Comparison of ENCODE assay signal across 20 cellular contexts in genomic region chr4:8275511-8275910, GRCh38. TPM values are rescaled to one million over a fixed set of nuclear protein-coding genes. Genes with fewer than 3 reads are reported as not detected.
DNase-seq lines count a peak whose midpoint lies in the region; TF ChIP-seq lines count a peak whose summit lies in the region.
"Had no signal": no experiment of that assay in that cellular context is flagged by ENCODE, and none has a peak within 500 bp of the region (broad histone marks: within the 10 kb centered on the region; RNA-seq: fewer than 3 reads in every experiment).

No MANE protein-coding gene starts in this region.

- no peak overlapping the region for H3K14ac ChIP-seq in mesenchymal stem cell (ENCODE audit: low read length in 2 of 2)

- peak overlapping the region in 1 of 2 experiments; percentile 50 for H3K4ac ChIP-seq in mesenchymal stem cell (ENCODE audit: low read depth in 1 of 2, low read length in 2 of 2)

- no peak overlapping the region for H2BK5ac ChIP-seq in mesenchymal stem cell (ENCODE audit: low read depth, low read length, poor library complexity, severe bottlenecking)

- no peaks in the 10 kb centered on the region for H3K36me3 ChIP-seq in HEK293 (ENCODE audit: control insufficient read depth in 2 of 2, insufficient read depth in 1 of 2, low read length in 2 of 2)
- no peaks in the 10 kb centered on the region for H3K36me3 ChIP-seq in mesenchymal stem cell (ENCODE audit: control insufficient read depth in 1 of 2, insufficient read depth in 2 of 2, low read depth in 1 of 2, low read length in 2 of 2)
- H3K36me3 ChIP-seq in skeletal muscle satellite cell (ENCODE audit: insufficient read depth, low read length) = no peaks in the 10 kb centered on the region
- H3K36me3 ChIP-seq: WERI-Rb-1 had no signal

- WGBS in mesenchymal stem cell = 92% methylated on average over 4 of the region's 4 CpGs

- H3K18ac ChIP-seq in mesenchymal stem cell (ENCODE audit: low read depth in 1 of 2, low read length in 2 of 2) = peak overlapping the region; percentile 46 to 97

- CTCF ChIA-PET in HEK293 (lab: Yijun Ruan, JAX) = no interaction called here

- no peaks in the 10 kb centered on the region for H3K79me1 ChIP-seq in mesenchymal stem cell (replicated peaks; ENCODE audit: low read length, poor library complexity, severe bottlenecking)

- no peaks in the 10 kb centered on the region for H3K9me3 ChIP-seq in HEK293 (ENCODE audit: control insufficient read depth, insufficient read depth, low read depth, low read length)
- no peaks in the 10 kb centered on the region for H3K9me3 ChIP-seq in mesenchymal stem cell (ENCODE audit: control insufficient read depth, low read length)
- H3K9me3 ChIP-seq in skeletal muscle satellite cell (replicated peaks; ENCODE audit: low read length) = no peaks in the 10 kb centered on the region

- peak overlapping the region; percentile 51 for H3K9ac ChIP-seq in mesenchymal stem cell (ENCODE audit: low read length)
- H3K9ac ChIP-seq in skeletal muscle satellite cell (ENCODE audit: low read depth, low read length) = peak overlapping the region; percentile 26

- peaks cover 5 to 15% of the 10 kb centered on the region in 2 experiments for H3K27me3 ChIP-seq in mesenchymal stem cell (ENCODE audit: control insufficient read depth in 1 of 2, insufficient read depth in 1 of 2, low read length in 2 of 2)
- peaks cover 10% of the 10 kb centered on the region for H3K27me3 ChIP-seq in skeletal muscle satellite cell (ENCODE audit: control insufficient read depth, insufficient read depth, low read length)

- H3K27ac ChIP-seq in HEK293 (ENCODE audit: extremely low read depth, low read depth, low read length) (no peak overlapping the region), caudate nucleus (ENCODE audit: low read depth, low read length) (peak overlapping the region; percentile 13), mesenchymal stem cell (ENCODE audit: low read length, poor library complexity, severe bottlenecking) (no peak overlapping the region)

- H4K91ac ChIP-seq in mesenchymal stem cell (ENCODE audit: low read length) = peak overlapping the region; percentile 77

- H2AFZ ChIP-seq in mesenchymal stem cell (ENCODE audit: low read depth, low read length) = no peak overlapping the region

- H2BK12ac ChIP-seq in mesenchymal stem cell (ENCODE audit: low read length in 2 of 2) = peak overlapping the region; percentile 4 to 81

- H2BK15ac ChIP-seq in mesenchymal stem cell (ENCODE audit: low read depth, poor library complexity, severe bottlenecking) = peak overlapping the region; percentile 55

- H2AK5ac ChIP-seq in mesenchymal stem cell (ENCODE audit: low read length, severe bottlenecking) = no peak overlapping the region

- no peak overlapping the region for H2BK120ac ChIP-seq in mesenchymal stem cell (ENCODE audit: low read depth, low read length)

- no peak overlapping the region for H3K23ac ChIP-seq in mesenchymal stem cell (ENCODE audit: low read length in 2 of 2)

- peak overlapping the region; percentile 29 for H4K8ac ChIP-seq in mesenchymal stem cell (ENCODE audit: low read length)

- no peaks in the 10 kb centered on the region for H3K4me1 ChIP-seq in HEK293 (ENCODE audit: control insufficient read depth, insufficient read depth, low read length)
- H3K4me1 ChIP-seq in mesenchymal stem cell (ENCODE audit: control insufficient read depth, insufficient read depth, low read depth, low read length) = peaks cover 42% of the 10 kb centered on the region
- peaks cover 70% of the 10 kb centered on the region for H3K4me1 ChIP-seq in skeletal muscle satellite cell (ENCODE audit: control insufficient read depth, insufficient read depth, low read length)

- H3K4me2 ChIP-seq in mesenchymal stem cell (ENCODE audit: low read length, poor library complexity, severe bottlenecking) (no peak overlapping the region), skeletal muscle satellite cell (ENCODE audit: low read length) (peak overlapping the region; percentile 67)

- no peak for TF ChIP-seq CTCF in HEK293 (tag by site-specific recombination; IDR thresholded peaks at IDR 0.05)

- H3K4me3 ChIP-seq in HEK293 (ENCODE audit: low read depth, low read length) (no peak overlapping the region), mesenchymal stem cell (ENCODE audit: insufficient read depth in 1 of 2, low read depth in 1 of 2, low read length in 2 of 2) (peak overlapping the region in 1 of 2 experiments; percentile 2), skeletal muscle satellite cell (ENCODE audit: low read length) (no peak overlapping the region)
- H3K4me3 ChIP-seq: smooth muscle cell had no signal

- DNase-seq in caudate nucleus (lab: John Stamatoyannopoulos, UW) (no peak), mesenchymal stem cell (no peak), cerebellum (ENCODE audit: low spot score) (no peak)
- DNase-seq in stimulated activated CD4-positive, alpha-beta T cell treated with anti-CD3 and anti-CD28 coated beads, Interleukin-15, amount 100 ng/mL, for 24 hours = no peak
- no peak for DNase-seq in activated CD8-positive, alpha-beta memory T cell treated with anti-CD3 and anti-CD28 coated beads for 24 hours
- DNase-seq: activated CD4-positive, alpha-beta T cell treated with anti-CD3 and anti-CD28 coated beads, Interleukin-2, amount 10 ng/mL, durations not matched to agents 24 days and 14 days; activated CD8-positive, alpha-beta memory T cell treated with anti-CD3 and anti-CD28 coated beads, Interleukin-2, amount 10 ng/mL, durations not matched to agents 7 days and 5 days; activated naive CD4-positive, alpha-beta T cell treated with anti-CD3 and anti-CD28 coated beads, Interleukin-2, amount 10 ng/mL, durations not matched to agents 7 days and 5 days; activated T-cell treated with anti-CD3 and anti-CD28 coated beads, Interleukin-2, amount 50 U/mL, for 72 hours; CD4-positive, alpha-beta memory T cell; cortex of kidney; DMS153; naive thymus-derived CD8-positive, alpha-beta T cell; NCI-H1930; NCI-H748 treated with DMSO at 0.1 percent for 48 hours had no signal

- POLR2A ChIA-PET in HEK293 (lab: Yijun Ruan, JAX) = no interaction called here

TF ChIP-seq in HEK293, 187 proteins besides CTCF, POLR2A, EP300 and RAD21:
- TF ChIP-seq ZNF518A (tag by site-specific recombination; conservative IDR thresholded peaks at IDR 0.05; ENCODE audit: low read depth) (no peak), GLIS2 (tag by site-specific recombination; IDR thresholded peaks at IDR 0.05) (0 out of 2 replicates have a peak, but pooled peaks have one; percentile 1)

RNA-seq across cellular contexts. Expression of gene HTRA3, which starts 6.0 kb away (rescaled TPM):
- polyA plus RNA-seq in mesenchymal stem cell (2013, experiment 1 of 2) = 88.3 TPM
- 87.5 TPM for polyA plus RNA-seq in mesenchymal stem cell (2013, experiment 2 of 2)
- total RNA-seq in skeletal muscle satellite cell (2012; rRNA removed) = 2.2 and 3.3 TPM in 2 replicates
- 2.4 TPM for total RNA-seq in cerebellum
- total RNA-seq: activated CD4-positive, alpha-beta T cell treated with anti-CD3 and anti-CD28 coated beads, Interleukin-2, amount 10 ng/mL, durations not matched to agents 24 days and 14 days; activated CD8-positive, alpha-beta memory T cell treated with anti-CD3 and anti-CD28 coated beads, Interleukin-2, amount 10 ng/mL, durations not matched to agents 7 days and 5 days; activated T-cell treated with anti-CD3 and anti-CD28 coated beads, Interleukin-2, amount 50 U/mL, for 72 hours; CD4-positive, alpha-beta memory T cell; naive thymus-derived CD8-positive, alpha-beta T cell; OCI-LY7 had no signal
- polyA plus RNA-seq: CD4-positive, alpha-beta memory T cell; naive thymus-derived CD8-positive, alpha-beta T cell had no signal
